In the genomic region with DNA sequence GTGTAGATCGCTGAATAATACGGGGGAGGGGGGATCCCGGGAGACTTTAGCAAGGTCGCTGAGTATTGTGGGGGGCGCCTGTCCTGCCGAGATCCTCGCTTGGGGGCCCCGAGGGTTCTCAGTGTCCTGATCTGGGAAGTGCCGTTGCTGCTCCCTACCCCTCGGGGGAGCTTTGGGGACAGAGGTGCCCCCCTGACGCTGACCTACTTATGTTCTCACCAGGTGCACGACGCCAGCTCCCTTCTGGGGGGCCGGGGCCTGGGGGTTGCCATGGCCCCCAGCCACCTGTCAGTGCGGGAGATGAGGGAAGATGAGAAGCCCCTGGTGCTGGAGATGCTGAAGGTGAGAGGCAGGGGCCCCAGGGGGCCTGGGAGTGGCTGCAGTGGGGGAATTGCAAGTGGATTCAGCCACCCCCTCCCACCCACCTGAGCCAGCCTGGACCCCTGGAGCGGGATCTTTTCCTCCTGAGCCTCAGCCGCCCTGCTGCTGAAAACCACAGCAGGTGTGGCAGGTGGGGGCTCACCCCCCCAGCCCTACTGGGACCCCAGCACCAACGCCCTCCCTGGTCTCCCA, we compare ENCODE assay signal across 6 cellular contexts. TPM values are rescaled to one million over a fixed set of nuclear protein-coding genes. Genes with fewer than 3 reads are reported as not detected.
DNase-seq lines count a peak whose midpoint lies in the region; ATAC-seq, FAIRE-seq and TF ChIP-seq lines count a peak whose summit lies in the region.

No MANE protein-coding gene starts in this region.

- peak overlapping the region; percentile 86 for H3K9ac ChIP-seq in Karpas-422 (ENCODE audit: low read length)

- H3K4me1 Mint-ChIP-seq in progenitor cell of endocrine pancreas (ENCODE audit: low read depth): peaks cover 13% of the 10 kb centered on the region

- no peaks in the 10 kb centered on the region for H3K9me2 ChIP-seq in Karpas-422 (replicated peaks; ENCODE audit: insufficient read depth, low read length)

- no peaks in the 10 kb centered on the region for H3K9me3 ChIP-seq in Karpas-422 (ENCODE audit: low read length)

- H3K4me3 Mint-ChIP-seq in progenitor cell of endocrine pancreas (ENCODE audit: low read depth): peak overlapping the region; percentile 85

- peak overlapping the region; percentile 75 for H3K4me3 ChIP-seq in Karpas-422 (ENCODE audit: low read length)

- H3K27me3 Mint-ChIP-seq in progenitor cell of endocrine pancreas: no peaks in the 10 kb centered on the region

- no peaks in the 10 kb centered on the region for H3K36me3 ChIP-seq in Karpas-422 (ENCODE audit: insufficient read depth, low read length)

- ATAC-seq in HG02798 (IDR thresholded peaks at IDR 0.05; ENCODE audit: poor library complexity, unreplicated experiment) (no peak), HG03520 (IDR thresholded peaks at IDR 0.05; ENCODE audit: unreplicated experiment) (no peak)

- no peaks in the 10 kb centered on the region for H3K79me2 ChIP-seq in Karpas-422 (ENCODE audit: low read length)

- peak overlapping the region; percentile 86 for H3K27ac Mint-ChIP-seq in progenitor cell of endocrine pancreas

- TF ChIP-seq CTCF in progenitor cell of endocrine pancreas (IDR thresholded peaks at IDR 0.05; ENCODE audit: unreplicated experiment) (no peak), D721Med (IDR thresholded peaks at IDR 0.05; ENCODE audit: insufficient read depth, missing control alignments) (no peak)

- FAIRE-seq in D721Med (lab: Jason Lieb, UNC): no peak

- peak overlapping the region; percentile 81 for H3K4me2 ChIP-seq in Karpas-422 (ENCODE audit: low read depth, low read length, poor library complexity, severe bottlenecking)

- H4K20me1 ChIP-seq in Karpas-422 (ENCODE audit: insufficient read depth, low read depth, low read length): peaks cover 9% of the 10 kb centered on the region; the same call in 1 of the 2 replicates

- peak; percentile 73 for DNase-seq in Karpas-422
- no peak for DNase-seq in caudate nucleus (lab: John Stamatoyannopoulos, UW)
- no peak for DNase-seq in progenitor cell of endocrine pancreas (ENCODE audit: low spot score, unreplicated experiment)
- no peak for DNase-seq in D721Med (ENCODE audit: insufficient read length, low spot score)

- no peaks in the 10 kb centered on the region for H3K9me3 Mint-ChIP-seq in progenitor cell of endocrine pancreas (ENCODE audit: low read depth)

- H2AFZ ChIP-seq in Karpas-422 (ENCODE audit: low read length): peak overlapping the region; percentile 66

- peaks cover under 1% of the 10 kb centered on the region for H3K36me3 Mint-ChIP-seq in progenitor cell of endocrine pancreas (ENCODE audit: insufficient read depth)

- H3K27ac ChIP-seq in Karpas-422 (ENCODE audit: low read length) (no peak overlapping the region), caudate nucleus (ENCODE audit: low read depth, low read length) (peak overlapping the region; percentile 87)

- no peaks in the 10 kb centered on the region for H3K27me3 ChIP-seq in Karpas-422 (ENCODE audit: low read length)

- peaks cover 31% of the 10 kb centered on the region for H3K4me1 ChIP-seq in Karpas-422 (ENCODE audit: low read length)

RNA-seq across cellular contexts. Expression of a gene that starts 0.5 kb away (rescaled TPM):
- 29.7 and 57.2 TPM in 2 replicates for total RNA-seq in Karpas-422 (2014; rRNA removed; shearing (Covaris generic); ENCODE audit: low replicate concordance)
- 62.6 and 69.7 TPM in 2 replicates for total RNA-seq in progenitor cell of endocrine pancreas

RNA-seq across cellular contexts. Expression of a gene that starts 2.7 kb away (rescaled TPM):
- total RNA-seq in Karpas-422 (2014; rRNA removed; shearing (Covaris generic); ENCODE audit: low replicate concordance): 1.0 TPM in 1 of 2 replicates, not detected in the other
- total RNA-seq in progenitor cell of endocrine pancreas: 1.1 and 1.6 TPM in 2 replicates

RNA-seq across cellular contexts. Expression of a gene that starts 9.1 kb away (rescaled TPM):
- 1.1 and 6.2 TPM in 2 replicates for total RNA-seq in Karpas-422 (2014; rRNA removed; shearing (Covaris generic); ENCODE audit: low replicate concordance)
- 12.9 and 16.8 TPM in 2 replicates for total RNA-seq in progenitor cell of endocrine pancreas

RNA-seq across cellular contexts. Expression of a gene that starts 21.0 kb away (rescaled TPM):
- total RNA-seq in Karpas-422 (2014; rRNA removed; shearing (Covaris generic); ENCODE audit: low replicate concordance): not detected in 2 replicates
- total RNA-seq in progenitor cell of endocrine pancreas: not detected in 2 replicates

RNA-seq across cellular contexts. Expression of a gene that starts 24.1 kb away (rescaled TPM):
- total RNA-seq in Karpas-422 (2014; rRNA removed; shearing (Covaris generic); ENCODE audit: low replicate concordance): 102 and 151 TPM in 2 replicates
- 36.3 and 36.6 TPM in 2 replicates for total RNA-seq in progenitor cell of endocrine pancreas
